In the genomic region with DNA sequence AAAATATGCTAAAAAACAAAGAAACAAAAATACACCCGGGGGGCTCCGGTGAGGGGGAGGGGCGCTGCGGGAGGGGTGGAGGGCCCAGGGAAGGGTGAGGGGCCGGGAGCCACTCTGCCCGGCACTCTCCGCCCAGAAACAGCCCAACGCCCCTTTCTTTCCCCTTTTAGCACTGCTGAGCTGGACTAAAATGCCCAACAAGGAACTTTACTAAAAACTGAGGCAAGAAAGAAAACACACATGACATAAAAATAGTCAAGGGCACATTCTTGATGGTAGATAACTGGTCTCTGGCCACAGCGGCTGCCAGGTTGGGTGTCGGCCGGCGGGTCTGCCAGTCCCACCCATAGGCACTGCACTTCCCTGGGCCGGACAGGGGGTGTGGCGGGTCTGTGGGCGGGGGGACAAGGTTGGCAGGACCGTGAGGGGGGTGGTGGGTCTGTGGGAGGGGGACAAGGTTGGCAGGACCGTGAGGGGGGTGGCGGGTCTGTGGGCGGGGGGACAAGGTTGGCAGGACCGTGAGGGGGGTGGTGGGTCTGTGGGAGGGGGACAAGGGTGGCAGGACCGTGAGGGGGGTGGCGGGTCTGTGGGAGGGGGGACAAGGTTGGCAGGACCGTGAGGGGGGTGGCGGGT, we compare ENCODE assay signal across 12 cellular contexts. TPM values are rescaled to one million over a fixed set of nuclear protein-coding genes. Genes with fewer than 3 reads are reported as not detected.
A peak's percentile ranks its signal among the peaks of the same experiment; 100 is the strongest.
DNase-seq lines count a peak whose midpoint lies in the region; ATAC-seq, FAIRE-seq and TF ChIP-seq lines count a peak whose summit lies in the region.
"Had no signal": no experiment of that assay in that cellular context is flagged by ENCODE, and none has a peak within 500 bp of the region (broad histone marks: within the 10 kb centered on the region; RNA-seq: fewer than 3 reads in every experiment).

No MANE protein-coding gene starts in this region.

- TF ChIP-seq POLR2A in heart left ventricle (IDR thresholded peaks at IDR 0.05): no peak

- H3K4me1 ChIP-seq in heart left ventricle: peaks cover 0 to 46% (median 36%) of the 10 kb centered on the region in 12 donors
- H3K4me1 ChIP-seq in aorta (ENCODE audit: control insufficient read depth in 1 of 2, insufficient read depth in 2 of 2, low read length in 2 of 2): peaks cover 2 to 3% of the 10 kb centered on the region in 2 donors

- FAIRE-seq in RCC 7860 (lab: Jason Lieb, UNC): no peak
- FAIRE-seq: colon had no signal

- H3K4me3 Mint-ChIP-seq in effector memory CD8-positive, alpha-beta T cell: peak overlapping the region; percentile 45 to 67
- H3K4me3 Mint-ChIP-seq in naive B cell: peak overlapping the region; percentile 12 to 87 (median 64)

- H3K9me3 ChIP-seq in heart left ventricle (no peaks in the 10 kb centered on the region), aorta (ENCODE audit: control insufficient read depth, low read length) (no peaks in the 10 kb centered on the region)

- intact Hi-C loops in heart left ventricle (cut with DNase I) (no loop called here), cardiac septum (cut with DNase I) (no loop called here), aorta (cut with DNase I) (loop anchor here in 1 of 2 donors (1.0 kb wide), 1 partner anchor 10 kb away; no protein-coding TSS in a partner anchor)

- H3K27me3 ChIP-seq in heart left ventricle: peaks cover 0 to 17% (median 0%) of the 10 kb centered on the region in 9 donors
- no peaks in the 10 kb centered on the region for H3K27me3 ChIP-seq in aorta (ENCODE audit: control insufficient read depth in 1 of 2, insufficient read depth in 2 of 2, low read length in 1 of 2)

- peak overlapping the region in 11 of 12 donors; percentile 20 to 86 (median 75) for H3K27ac ChIP-seq in heart left ventricle
- peak overlapping the region; percentile 39 to 89 for H3K27ac ChIP-seq in aorta (ENCODE audit: low read depth in 1 of 2, low read length in 2 of 2)

- peak overlapping the region in 1 of 2 donors; percentile 87 for H3K27ac Mint-ChIP-seq in effector memory CD8-positive, alpha-beta T cell
- H3K27ac Mint-ChIP-seq in naive B cell: peak overlapping the region in 4 of 6 donors; percentile 16 to 77 (median 65)
- H3K27ac Mint-ChIP-seq: activated T-helper 2 cell treated with anti-CD3 and anti-CD28 coated beads, Interferon-gamma antibody, Interleukin-2, Interleukin-4, amounts not matched to agents 10 μg/mL and 5 μg/mL and 100 μg/mL, durations not matched to agents 14 hours and 24 hours and 36 hours had no signal

- peak in 1 of 5 donors; percentile 82 for DNase-seq in heart left ventricle
- DNase-seq in cardiac septum (ENCODE audit: low spot score): no peak
- no peak for DNase-seq in effector memory CD8-positive, alpha-beta T cell
- no peak for DNase-seq in naive B cell
- DNase-seq in aorta: peak; percentile 86 to 90
- DNase-seq in islet precursor cell: no peak
- DNase-seq in RCC 7860 (ENCODE audit: low spot score): no peak
- no peak for DNase-seq in effector CD4-positive, alpha-beta T cell
- DNase-seq: glutamatergic neuron, NCI-H2171 had no signal

- H3K9me3 Mint-ChIP-seq in effector memory CD8-positive, alpha-beta T cell: no peaks in the 10 kb centered on the region
- H3K9me3 Mint-ChIP-seq in naive B cell: no peaks in the 10 kb centered on the region
- H3K9me3 Mint-ChIP-seq: activated T-helper 2 cell treated with anti-CD3 and anti-CD28 coated beads, Interferon-gamma antibody, Interleukin-2, Interleukin-4, amounts not matched to agents 10 μg/mL and 5 μg/mL and 100 μg/mL, durations not matched to agents 14 hours and 24 hours and 36 hours had no signal

- TF ChIP-seq CTCF in heart left ventricle (IDR thresholded peaks at IDR 0.05): no peak

- peak in 2 of 4 donors; percentile 7 to 37 for ATAC-seq in heart left ventricle
- no peak for ATAC-seq in effector memory CD8-positive, alpha-beta T cell (replicated peaks)
- no peak for ATAC-seq in naive B cell (ENCODE audit: low read depth in 2 of 2)
- peak; percentile 52 for ATAC-seq in aorta (ENCODE audit: low FRiP score)

- H3K4me1 Mint-ChIP-seq in effector memory CD8-positive, alpha-beta T cell (ENCODE audit: low read depth in 2 of 2): peaks cover 4 to 15% of the 10 kb centered on the region in 2 donors
- peaks cover 14 to 31% (median 21%) of the 10 kb centered on the region in 3 donors for H3K4me1 Mint-ChIP-seq in naive B cell

- H3K36me3 ChIP-seq in heart left ventricle (peaks cover 0 to 10% (median 9%) of the 10 kb centered on the region in 9 donors), aorta (ENCODE audit: control insufficient read depth in 1 of 2, insufficient read depth in 2 of 2, low read length in 1 of 2) (peaks cover 0 to 2% of the 10 kb centered on the region in 2 donors)

- peaks cover 10 to 40% of the 10 kb centered on the region in 2 donors for H3K27me3 Mint-ChIP-seq in effector memory CD8-positive, alpha-beta T cell
- H3K27me3 Mint-ChIP-seq in naive B cell: peaks cover 5 to 58% (median 8%) of the 10 kb centered on the region in 3 donors

- H3K4me3 ChIP-seq in heart left ventricle (peak overlapping the region in 11 of 12 donors; percentile 9 to 51 (median 31)), aorta (ENCODE audit: low read length in 2 of 2) (no peak overlapping the region)

- peaks cover 87% of the 10 kb centered on the region for H3K36me3 Mint-ChIP-seq in effector memory CD8-positive, alpha-beta T cell (ENCODE audit: insufficient read depth)
- peaks cover 0 to 7% of the 10 kb centered on the region in 2 donors for H3K36me3 Mint-ChIP-seq in naive B cell

- 10 to 24% (median 18%) methylated on average over 16 to 24 of the region's 24 CpGs for WGBS in heart left ventricle, 4 donors
- WGBS in aorta, 2 donors: 2% methylated on average over 22 to 24 of the region's 24 CpGs

RNA-seq across cellular contexts. Expression of gene METRNL, which starts 20.9 kb away (rescaled TPM):
- total RNA-seq in heart left ventricle (100 to 1,000 TPM in 1 of 9 donors, 10 to 100 TPM in 8; 60.6 to 121 (median 79.5) TPM), cardiac septum (104 TPM), aorta (100 to 1,000 TPM; 126 to 176 TPM)
- polyA plus RNA-seq in heart left ventricle (100 to 1,000 TPM in 1 of 2 donors, 10 to 100 TPM in 1; 59.4 to 144 TPM), naive B cell (ENCODE audit: low read depth in 6 of 6) (1 to 10 TPM in 4 of 6 donors, under 1 TPM in 2; 0.69 to 4.5 (median 1.4) TPM), aorta (10 to 100 TPM; 35.3 to 81.5 TPM)

Comparison
In these comparisons a context has a peak if more than half of its experiments do, and no peak if none do; other contexts are left out.
1. DNase-seq: peak in aorta (2 of 2); none in cardiac septum (single experiment), effector memory CD8-positive, alpha-beta T cell (0 of 3), naive B cell (single experiment), islet precursor cell (single experiment), RCC 7860 (single experiment) and effector CD4-positive, alpha-beta T cell (single experiment).
2. H3K4me3 ChIP-seq: peak in heart left ventricle (11 of 12); none in aorta (0 of 2).